1 cellular context compared by ENCODE assay signal in genomic region chr17:76484228-76484725, GRCh38.
A peak's percentile ranks its signal among the peaks of the same experiment; 100 is the strongest.
TF ChIP-seq lines count a peak whose summit lies in the region.

No MANE protein-coding gene starts in this region.

TF ChIP-seq in HepG2, 621 proteins besides CTCF, POLR2A, EP300 and RAD21:
- TF ChIP-seq CREBL2 (CRISPR knock-in tag; IDR thresholded peaks at IDR 0.05; ENCODE audit: borderline replicate concordance) (no peak), ZSCAN25 (CRISPR knock-in tag; IDR thresholded peaks at IDR 0.05) (no peak), U2AF2 (IDR thresholded peaks at IDR 0.05; ENCODE audit: low read depth, low read length) (no peak), ZNF274 (CRISPR knock-in tag; IDR thresholded peaks at IDR 0.05) (0 out of 2 replicates have a peak, but pooled peaks have one; percentile 68), ARID2 (CRISPR knock-in tag; IDR thresholded peaks at IDR 0.05; ENCODE audit: borderline replicate concordance) (no peak), ZNF232 (CRISPR knock-in tag; IDR thresholded peaks at IDR 0.05; ENCODE audit: borderline replicate concordance) (no peak), ZNF530 (CRISPR knock-in tag; IDR thresholded peaks at IDR 0.05; ENCODE audit: low read depth) (no peak), ZKSCAN5 (CRISPR knock-in tag; IDR thresholded peaks at IDR 0.05) (peak; percentile 92), ARID4A (CRISPR knock-in tag; IDR thresholded peaks at IDR 0.05; ENCODE audit: borderline replicate concordance) (0 out of 2 replicates have a peak, but pooled peaks have one; percentile 12), KLF13 (CRISPR knock-in tag; IDR thresholded peaks at IDR 0.05) (no peak), SP4 (CRISPR knock-in tag; IDR thresholded peaks at IDR 0.05) (peak; percentile 48; the same call in 1 of the 2 replicates), GATA4 (IDR thresholded peaks at IDR 0.05; ENCODE audit: borderline replicate concordance, low read depth) (no peak), MAFF (IDR thresholded peaks at IDR 0.05; ENCODE audit: low read depth, low read length) (no peak), ZSCAN21 (CRISPR knock-in tag; IDR thresholded peaks at IDR 0.05; ENCODE audit: borderline replicate concordance) (0 out of 2 replicates have a peak, but pooled peaks have one; percentile 55), HNF4A (CRISPR knock-in tag; IDR thresholded peaks at IDR 0.05) (peak; percentile 21; the same call in 1 of the 2 replicates), POLR2G (IDR thresholded peaks at IDR 0.05; ENCODE audit: low read depth, low read length) (peak; percentile 62; the same call in 1 of the 2 replicates), REPIN1 (CRISPR knock-in tag; IDR thresholded peaks at IDR 0.05; ENCODE audit: borderline replicate concordance, low read depth) (0 out of 2 replicates have a peak, but pooled peaks have one; percentile 35), GATAD2A (CRISPR knock-in tag; IDR thresholded peaks at IDR 0.05) (no peak), AHR (CRISPR knock-in tag; IDR thresholded peaks at IDR 0.05) (no peak), ZBTB38 (CRISPR knock-in tag; IDR thresholded peaks at IDR 0.05) (peak; percentile 56; the same call in 1 of the 2 replicates), HDAC6 (IDR thresholded peaks at IDR 0.05; ENCODE audit: low read depth, low read length) (no peak), ZNF547 (CRISPR knock-in tag; IDR thresholded peaks at IDR 0.05) (0 out of 2 replicates have a peak, but pooled peaks have one; percentile 16), GPBP1L1 (CRISPR knock-in tag; IDR thresholded peaks at IDR 0.05) (no peak), ZNF563 (CRISPR knock-in tag; IDR thresholded peaks at IDR 0.05) (no peak), TRIM22 (IDR thresholded peaks at IDR 0.05) (no peak), LBX2 (CRISPR knock-in tag; IDR thresholded peaks at IDR 0.05; ENCODE audit: borderline replicate concordance) (no peak), ZNF615 (CRISPR knock-in tag; IDR thresholded peaks at IDR 0.05; ENCODE audit: borderline replicate concordance) (0 out of 2 replicates have a peak, but pooled peaks have one; percentile 55), BORCS8-MEF2B (CRISPR knock-in tag; IDR thresholded peaks at IDR 0.05) (0 out of 2 replicates have a peak, but pooled peaks have one; percentile 17), NR2F1 (CRISPR knock-in tag; IDR thresholded peaks at IDR 0.05) (no peak)
